Comparison of ENCODE assay signal across 8 cellular contexts in genomic region chr12:123076604-123077297, GRCh38.
DNase-seq lines count a peak whose midpoint lies in the region; ATAC-seq and TF ChIP-seq lines count a peak whose summit lies in the region.

No MANE protein-coding gene starts in this region.

- TF ChIP-seq EP300 in gastroesophageal sphincter (IDR thresholded peaks at IDR 0.05) = no peak

- TF ChIP-seq POLR2A in HCT116 (IDR thresholded peaks at IDR 0.05; ENCODE audit: borderline replicate concordance, extremely low read depth, insufficient read depth, insufficient read length) = no peak
- no peak for TF ChIP-seq POLR2A in gastroesophageal sphincter (IDR thresholded peaks at IDR 0.05)

- CTCF ChIA-PET in HCT116 (lab: Charles Lee) = no interaction called here
- CTCF ChIA-PET in activated CD4-positive, alpha-beta memory T cell treated with anti-CD3 and anti-CD28 coated beads for 36 hours (lab: Charles Lee) = interaction anchor here (0.7 to 2.3 kb wide), 6 partner anchors 54 to 161 kb away, joined by 3 to 9 read pairs (median 4); partner anchors contain the start of genes MPHOSPH9 and PITPNM2

- POLR2A ChIA-PET in HCT116 (lab: Charles Lee) = no interaction called here
- POLR2A ChIA-PET in activated CD4-positive, alpha-beta memory T cell treated with anti-CD3 and anti-CD28 coated beads for 36 hours (lab: Charles Lee) = interaction anchor here (1.0 to 2.3 kb wide), 10 partner anchors 13 to 483 kb away, joined by 3 to 10 read pairs (median 6); partner anchors contain the start of genes MPHOSPH9, MTRFR and OGFOD2

- DNase-seq in HCT116 (ENCODE audit: low read depth, low spot score) (no peak), AG08395 (ENCODE audit: low spot score) (no peak), NCI-H1105 (lab: John Stamatoyannopoulos, UW) (no peak)
- DNase-seq in activated CD4-positive, alpha-beta memory T cell treated with anti-CD3 and anti-CD28 coated beads for 36 hours = peak; percentile 79
- peak; percentile 20 to 37 for DNase-seq in stimulated activated CD8-positive, alpha-beta memory T cell treated with anti-CD3 and anti-CD28 coated beads, Interleukin-2, amount 100 ng/mL, for 1 hour (ENCODE audit: low read depth in 2 of 2)

- peak overlapping the region; percentile 36 for H3K4me2 ChIP-seq in HCT116 (ENCODE audit: low read length)

- H2AFZ ChIP-seq in HCT116 (ENCODE audit: low read depth, low read length, poor library complexity, severe bottlenecking) = no peak overlapping the region

- no peak for TF ChIP-seq CTCF in HCT116 (IDR thresholded peaks at IDR 0.05 in 2 of 3, conservative IDR thresholded peaks at IDR 0.05 in 1 of 3; ENCODE audit: borderline replicate concordance in 1 of 3, insufficient read depth in 1 of 3, low read depth in 2 of 3, low read length in 2 of 3)
- TF ChIP-seq CTCF in gastroesophageal sphincter (IDR thresholded peaks at IDR 0.05) = no peak

- peak; percentile 37; the same call in 1 of the 2 replicates for ATAC-seq in HCT116
- no peak for ATAC-seq in gastroesophageal sphincter
- no peak for ATAC-seq in GM21423 (IDR thresholded peaks at IDR 0.05; ENCODE audit: unreplicated experiment)
- no peak for ATAC-seq in HG03135 (IDR thresholded peaks at IDR 0.05; ENCODE audit: unreplicated experiment)

- WGBS in gastroesophageal sphincter (ENCODE audit: low coverage in 1 of 2), 2 donors = no CpG with 5 or more reads among the region's 11 CpGs

- RAD21 ChIA-PET in HCT116 (lab: Charles Lee; ENCODE audit: low non-redundant PET in 1 of 2, low total read pairs in 2 of 2, uncharacterized antibody in 2 of 2, unreplicated experiment in 2 of 2) = no interaction called here

- H3K79me2 ChIP-seq in HCT116 (ENCODE audit: insufficient read depth, low read length) = no peaks in the 10 kb centered on the region; the same call in 1 of the 2 replicates

- H3K9me3 ChIP-seq in HCT116 (ENCODE audit: control insufficient read depth in 1 of 2, insufficient read depth in 1 of 2, low read depth in 1 of 2, low read length in 2 of 2) (no peaks in the 10 kb centered on the region), gastroesophageal sphincter (no peaks in the 10 kb centered on the region)

- H3K4me1 ChIP-seq in HCT116 (ENCODE audit: control insufficient read depth in 1 of 2, insufficient read depth in 2 of 2, low read length in 2 of 2) (peaks cover 15 to 24% of the 10 kb centered on the region in 2 experiments), gastroesophageal sphincter (peaks cover 0 to 80% (median 31%) of the 10 kb centered on the region in 3 donors)

- BruUV-seq in HCT116 (replicated peaks; lab: Mats Ljungman, UMichigan) = no TSS peak

- peak overlapping the region; percentile 68 for H3K4me3 Mint-ChIP-seq in activated CD4-positive, alpha-beta memory T cell treated with anti-CD3 and anti-CD28 coated beads for 36 hours

- H3K27me3 ChIP-seq in HCT116 (ENCODE audit: insufficient read depth, low read length) (no peaks in the 10 kb centered on the region), gastroesophageal sphincter (no peaks in the 10 kb centered on the region)

- H3K4me3 ChIP-seq in HCT116 (replicated peaks in 1 of 2; ENCODE audit: low read depth in 1 of 2, low read length in 2 of 2) (no peak overlapping the region), gastroesophageal sphincter (no peak overlapping the region)

- H4K20me1 ChIP-seq in HCT116 (ENCODE audit: insufficient read depth) = no peaks in the 10 kb centered on the region

- no peaks in the 10 kb centered on the region for H3K36me3 ChIP-seq in HCT116 (ENCODE audit: control insufficient read depth in 1 of 2, insufficient read depth in 2 of 2, low read length in 2 of 2)
- H3K36me3 ChIP-seq in gastroesophageal sphincter = no peaks in the 10 kb centered on the region

- no peaks in the 10 kb centered on the region for H3K9me3 Mint-ChIP-seq in activated CD4-positive, alpha-beta memory T cell treated with anti-CD3 and anti-CD28 coated beads for 36 hours

- H3K27ac Mint-ChIP-seq in activated CD4-positive, alpha-beta memory T cell treated with anti-CD3 and anti-CD28 coated beads for 36 hours = peak overlapping the region; percentile 95

- H3K27ac ChIP-seq in HCT116 (ENCODE audit: low read depth, low read length) (no peak overlapping the region), gastroesophageal sphincter (peak overlapping the region in 3 of 4 donors; percentile 36 to 85 (median 59))

- no peaks in the 10 kb centered on the region for H3K36me3 Mint-ChIP-seq in activated CD4-positive, alpha-beta memory T cell treated with anti-CD3 and anti-CD28 coated beads for 36 hours

- peaks cover 41% of the 10 kb centered on the region for H3K4me1 Mint-ChIP-seq in activated CD4-positive, alpha-beta memory T cell treated with anti-CD3 and anti-CD28 coated beads for 36 hours (ENCODE audit: low read depth)

- no peaks in the 10 kb centered on the region for H3K9me2 ChIP-seq in HCT116 (ENCODE audit: insufficient read depth)

- intact Hi-C loops in HCT116 (cut with micrococcal nuclease) = no loop called here
- intact Hi-C loops in activated CD4-positive, alpha-beta memory T cell treated with anti-CD3 and anti-CD28 coated beads for 36 hours (cut with micrococcal nuclease) = loop anchor here (1.0 to 5.0 kb wide), 11 partner anchors 31 to 639 kb away; partner anchors contain the start of genes MPHOSPH9, MTRFR and OGFOD2

- H3K27me3 Mint-ChIP-seq in activated CD4-positive, alpha-beta memory T cell treated with anti-CD3 and anti-CD28 coated beads for 36 hours = no peaks in the 10 kb centered on the region

- no peak overlapping the region for H3K9ac ChIP-seq in HCT116 (ENCODE audit: low read length)

- TF ChIP-seq RAD21 in HCT116 (IDR thresholded peaks at IDR 0.05; ENCODE audit: low read depth) = no peak

TF ChIP-seq in HCT116, 20 proteins besides CTCF, POLR2A, EP300 and RAD21:
- TF ChIP-seq ZFX (IDR thresholded peaks at IDR 0.05) (no peak), JUND (IDR thresholded peaks at IDR 0.05) (no peak), ZBTB33 (IDR thresholded peaks at IDR 0.05; ENCODE audit: extremely low read depth, insufficient replicate concordance, low read length) (no peak), TCF7L2 (IDR thresholded peaks at IDR 0.05; ENCODE audit: borderline replicate concordance, extremely low read depth, insufficient read depth, insufficient read length) (no peak), CEBPB (IDR thresholded peaks at IDR 0.05; ENCODE audit: low read depth) (no peak), EGR1 (IDR thresholded peaks at IDR 0.05; ENCODE audit: low read depth) (no peak), FOSL1 (IDR thresholded peaks at IDR 0.05; ENCODE audit: low read depth) (no peak), ATF3 (IDR thresholded peaks at IDR 0.05) (no peak), EZH2 (IDR thresholded peaks at IDR 0.05) (no peak), ELF1 (IDR thresholded peaks at IDR 0.05; ENCODE audit: borderline replicate concordance, low read depth) (no peak)
- TF ChIP-seq, protein P1, sequence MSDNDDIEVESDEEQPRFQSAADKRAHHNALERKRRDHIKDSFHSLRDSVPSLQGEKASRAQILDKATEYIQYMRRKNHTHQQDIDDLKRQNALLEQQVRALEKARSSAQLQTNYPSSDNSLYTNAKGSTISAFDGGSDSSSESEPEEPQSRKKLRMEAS (IDR thresholded peaks at IDR 0.05) = no peak
- TF ChIP-seq, protein P2, sequence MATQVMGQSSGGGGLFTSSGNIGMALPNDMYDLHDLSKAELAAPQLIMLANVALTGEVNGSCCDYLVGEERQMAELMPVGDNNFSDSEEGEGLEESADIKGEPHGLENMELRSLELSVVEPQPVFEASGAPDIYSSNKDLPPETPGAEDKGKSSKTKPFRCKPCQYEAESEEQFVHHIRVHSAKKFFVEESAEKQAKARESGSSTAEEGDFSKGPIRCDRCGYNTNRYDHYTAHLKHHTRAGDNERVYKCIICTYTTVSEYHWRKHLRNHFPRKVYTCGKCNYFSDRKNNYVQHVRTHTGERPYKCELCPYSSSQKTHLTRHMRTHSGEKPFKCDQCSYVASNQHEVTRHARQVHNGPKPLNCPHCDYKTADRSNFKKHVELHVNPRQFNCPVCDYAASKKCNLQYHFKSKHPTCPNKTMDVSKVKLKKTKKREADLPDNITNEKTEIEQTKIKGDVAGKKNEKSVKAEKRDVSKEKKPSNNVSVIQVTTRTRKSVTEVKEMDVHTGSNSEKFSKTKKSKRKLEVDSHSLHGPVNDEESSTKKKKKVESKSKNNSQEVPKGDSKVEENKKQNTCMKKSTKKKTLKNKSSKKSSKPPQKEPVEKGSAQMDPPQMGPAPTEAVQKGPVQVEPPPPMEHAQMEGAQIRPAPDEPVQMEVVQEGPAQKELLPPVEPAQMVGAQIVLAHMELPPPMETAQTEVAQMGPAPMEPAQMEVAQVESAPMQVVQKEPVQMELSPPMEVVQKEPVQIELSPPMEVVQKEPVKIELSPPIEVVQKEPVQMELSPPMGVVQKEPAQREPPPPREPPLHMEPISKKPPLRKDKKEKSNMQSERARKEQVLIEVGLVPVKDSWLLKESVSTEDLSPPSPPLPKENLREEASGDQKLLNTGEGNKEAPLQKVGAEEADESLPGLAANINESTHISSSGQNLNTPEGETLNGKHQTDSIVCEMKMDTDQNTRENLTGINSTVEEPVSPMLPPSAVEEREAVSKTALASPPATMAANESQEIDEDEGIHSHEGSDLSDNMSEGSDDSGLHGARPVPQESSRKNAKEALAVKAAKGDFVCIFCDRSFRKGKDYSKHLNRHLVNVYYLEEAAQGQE (IDR thresholded peaks at IDR 0.05; ENCODE audit: low read depth) = no peak

Comparison
In these comparisons a context has a peak if more than half of its experiments do, and no peak if none do; other contexts are left out.
1. DNase-seq: peak in activated CD4-positive, alpha-beta memory T cell treated with anti-CD3 and anti-CD28 coated beads for 36 hours (single experiment) and stimulated activated CD8-positive, alpha-beta memory T cell treated with anti-CD3 and anti-CD28 coated beads, Interleukin-2, amount 100 ng/mL, for 1 hour (2 of 2); none in HCT116 (single experiment), AG08395 (single experiment) and NCI-H1105 (single experiment).